38 cellular contexts compared by ENCODE assay signal in the genomic region with DNA sequence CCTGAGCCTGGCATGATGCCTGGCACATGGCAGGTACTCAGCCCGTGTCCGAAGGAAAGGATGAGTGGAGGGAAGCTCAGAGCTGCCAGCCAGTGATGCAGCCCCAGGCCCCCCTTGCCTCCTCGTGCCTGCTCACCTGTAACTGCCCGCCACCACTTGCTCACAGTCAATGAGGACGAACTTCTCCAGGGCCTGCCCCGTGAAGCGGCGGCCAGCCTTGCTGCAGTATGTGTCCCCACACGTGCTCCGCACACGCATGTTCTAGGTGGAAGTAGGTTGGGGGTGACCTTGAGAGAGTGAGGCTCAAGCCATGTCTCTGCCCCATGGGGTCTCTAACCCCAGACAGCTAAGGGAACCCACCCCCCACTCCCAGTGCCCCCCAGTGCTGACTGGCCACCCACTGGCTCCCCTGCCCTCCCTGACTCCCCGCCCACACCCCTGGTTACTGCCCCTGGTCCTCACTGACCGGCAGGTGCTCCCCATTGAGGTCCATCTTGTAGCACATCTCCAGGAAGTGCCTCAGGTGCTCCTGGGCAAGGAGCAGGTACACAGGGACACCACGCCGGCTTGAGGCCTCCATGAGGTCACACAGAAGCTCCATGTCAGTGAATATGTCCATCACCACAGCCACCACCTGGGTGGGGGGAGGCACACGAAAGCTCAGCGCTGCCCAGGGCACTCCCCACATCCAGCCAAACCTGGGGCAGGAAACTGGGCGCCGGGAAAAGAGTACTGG. TPM values are rescaled to one million over a fixed set of nuclear protein-coding genes. Genes with fewer than 3 reads are reported as not detected.
"Had no signal": no experiment of that assay in that cellular context is flagged by ENCODE, and none has a peak within 500 bp of the region (broad histone marks: within the 10 kb centered on the region; RNA-seq: fewer than 3 reads in every experiment).

No MANE protein-coding gene starts in this region.

- H3K4me2 ChIP-seq: neural progenitor cell, smooth muscle cell had no signal

- H3K27me3 ChIP-seq: neural progenitor cell, ovary, tibial nerve, uterus had no signal

- H3K4me3 ChIP-seq: esophagus squamous epithelium, heart right ventricle, left ventricle myocardium inferior, lower lobe of right lung, neural progenitor cell, ovary, smooth muscle cell, stomach, tibial nerve, upper lobe of right lung, uterus had no signal

- DNase-seq: cerebellar nuclear complex; cortex of kidney; effector memory CD8-positive, alpha-beta T cell; erythroblast; esophagus squamous epithelium; foreskin melanocyte; glutamatergic neuron; heart right ventricle; hippocampal formation; immature natural killer cell; islet precursor cell; kidney glomerular epithelial cell; left colon; left ventricle myocardium inferior; lower lobe of right lung; naive B cell; nucleus accumbens; ovary; retina; stimulated activated CD4-positive, alpha-beta T cell treated with anti-CD3 and anti-CD28 coated beads, Interleukin-12 subunit alpha, Interleukin-12 subunit beta, amount 100 ng/mL, for 4 hours; stimulated activated CD4-positive, alpha-beta T cell treated with anti-CD3 and anti-CD28 coated beads, Interleukin-1b, Interleukin-23, amount 100 ng/mL, for 48 hours; stimulated activated CD4-positive, alpha-beta T cell treated with anti-CD3 and anti-CD28 coated beads, Interleukin-4, amount 100 ng/mL, for 1 hour; stimulated activated CD8-positive, alpha-beta memory T cell treated with anti-CD3 and anti-CD28 coated beads, Interleukin-4, amount 100 ng/mL, for 48 hours; stimulated activated naive CD4-positive, alpha-beta T cell treated with Interleukin-2 at 50 U/mL for 16 hours; stomach; upper lobe of right lung; uterus had no signal

- H3K9me3 ChIP-seq: esophagus squamous epithelium, heart right ventricle, left ventricle myocardium inferior, lower lobe of right lung, ovary, stomach, tibial nerve, upper lobe of right lung, uterus had no signal

- H3K36me3 ChIP-seq: heart right ventricle, left ventricle myocardium inferior, lower lobe of right lung, neural progenitor cell, ovary, stomach, tibial nerve, upper lobe of right lung, uterus had no signal

- H2AFZ ChIP-seq: neural progenitor cell had no signal

- H3K9ac ChIP-seq: neural progenitor cell had no signal

- FAIRE-seq: endometrium had no signal

- H3K27ac ChIP-seq: esophagus squamous epithelium, heart right ventricle, left ventricle myocardium inferior, lower lobe of right lung, neural progenitor cell, ovary, stomach, tibial nerve, upper lobe of right lung, uterus had no signal

- ATAC-seq: effector memory CD8-positive, alpha-beta T cell; heart right ventricle; left colon; lower lobe of right lung; natural killer cell treated with Interleukin-12 subunit alpha and Interleukin-12 subunit beta and Interleukin-15 and Interleukin-18, amount 100 ng/mL, for 72 hours; sciatic nerve; upper lobe of right lung had no signal

RNA-seq across cellular contexts. Expression of gene FAM83C, which starts 3.7 kb away (rescaled TPM):
- total RNA-seq: dermis microvascular lymphatic vessel endothelial cell, heart right ventricle, left ventricle myocardium inferior, lower lobe of right lung, mononuclear cell, ovary, pulmonary artery endothelial cell, sciatic nerve, stomach, subcutaneous adipose tissue, temporal lobe, tibial nerve, upper lobe of right lung, uterus had no signal
- polyA plus RNA-seq: immature natural killer cell, ovary, smooth muscle cell had no signal
